ENCODE assay signal across 20 cellular contexts in genomic region chr10:100625821-100626220, GRCh38.
"Had no signal": no experiment of that assay in that cellular context is flagged by ENCODE, and none has a peak within 500 bp of the region (broad histone marks: within the 10 kb centered on the region; RNA-seq: fewer than 3 reads in every experiment).

No MANE protein-coding gene starts in this region.

- H3K27ac Mint-ChIP-seq: activated CD4-positive, alpha-beta T cell treated with anti-CD3 and anti-CD28 coated beads, Interleukin-2, amount 10 ng/mL, durations not matched to agents 24 days and 14 days; activated CD8-positive, alpha-beta T cell treated with anti-CD3 and anti-CD28 coated beads for 36 hours; activated naive CD8-positive, alpha-beta T cell treated with anti-CD3 and anti-CD28 coated beads for 36 hours; activated T-helper 17 cell treated with anti-CD3 and anti-CD28 coated beads, Interleukin-2, amount 50 U/mL, for 72 hours; stimulated activated naive CD8-positive, alpha-beta T cell treated with anti-CD3 and anti-CD28 coated beads, Interleukin-15, amount 100 ng/mL, for 72 hours had no signal

- H3K4me1 Mint-ChIP-seq: activated CD4-positive, alpha-beta T cell treated with anti-CD3 and anti-CD28 coated beads, Interleukin-2, amount 10 ng/mL, durations not matched to agents 24 days and 14 days; activated naive CD8-positive, alpha-beta T cell treated with anti-CD3 and anti-CD28 coated beads for 36 hours; activated T-helper 17 cell treated with anti-CD3 and anti-CD28 coated beads, Interleukin-2, amount 50 U/mL, for 72 hours; stimulated activated naive CD8-positive, alpha-beta T cell treated with anti-CD3 and anti-CD28 coated beads, Interleukin-15, amount 100 ng/mL, for 72 hours had no signal

- H3K27ac ChIP-seq: cardiac muscle cell, epithelial cell of prostate, left lung, ovary, right lobe of liver, suprapubic skin, transverse colon had no signal

- ATAC-seq: activated CD8-positive, alpha-beta T cell treated with anti-CD3 and anti-CD28 coated beads for 36 hours; activated T-helper 17 cell treated with anti-CD3 and anti-CD28 coated beads, Interleukin-2, amount 50 U/mL, for 72 hours; left lung; right lobe of liver; stimulated activated naive CD8-positive, alpha-beta T cell treated with anti-CD3 and anti-CD28 coated beads, Interleukin-15, amount 100 ng/mL, for 72 hours had no signal

- H3K9me3 ChIP-seq: left lung, ovary, right lobe of liver, suprapubic skin, transverse colon had no signal

- H3K36me3 Mint-ChIP-seq: activated naive CD8-positive, alpha-beta T cell treated with anti-CD3 and anti-CD28 coated beads for 36 hours had no signal

- H3K4me3 Mint-ChIP-seq: activated CD4-positive, alpha-beta T cell treated with anti-CD3 and anti-CD28 coated beads, Interleukin-2, amount 10 ng/mL, durations not matched to agents 24 days and 14 days; activated CD8-positive, alpha-beta T cell treated with anti-CD3 and anti-CD28 coated beads for 36 hours; activated naive CD8-positive, alpha-beta T cell treated with anti-CD3 and anti-CD28 coated beads for 36 hours; activated T-helper 17 cell treated with anti-CD3 and anti-CD28 coated beads, Interleukin-2, amount 50 U/mL, for 72 hours; stimulated activated naive CD8-positive, alpha-beta T cell treated with anti-CD3 and anti-CD28 coated beads, Interleukin-15, amount 100 ng/mL, for 72 hours had no signal

- DNase-seq: activated CD4-positive, alpha-beta T cell treated with anti-CD3 and anti-CD28 coated beads, Interleukin-2, amount 10 ng/mL, durations not matched to agents 24 days and 14 days; activated CD4-positive, CD25-positive, alpha-beta regulatory T cell; activated CD8-positive, alpha-beta T cell treated with anti-CD3 and anti-CD28 coated beads for 36 hours; activated naive CD4-positive, alpha-beta T cell; activated naive CD8-positive, alpha-beta T cell treated with anti-CD3 and anti-CD28 coated beads for 36 hours; activated T-cell treated with anti-CD3 and anti-CD28 coated beads, Interleukin-2, amount 50 U/mL, for 1 hour; amygdala; head of caudate nucleus; kidney; left lung; ovary; right lobe of liver; small intestine; stimulated activated CD4-positive, alpha-beta T cell treated with anti-CD3 and anti-CD28 coated beads, Interleukin-4, amount 100 ng/mL, for 1 hour; stimulated activated naive CD8-positive, alpha-beta T cell treated with anti-CD3 and anti-CD28 coated beads, Interleukin-15, amount 100 ng/mL, for 72 hours; transverse colon had no signal

- H3K27me3 ChIP-seq: ovary, right lobe of liver had no signal

- H3K4me3 ChIP-seq: cardiac muscle cell, left lung, ovary, right lobe of liver, suprapubic skin, transverse colon had no signal

- H3K9me3 Mint-ChIP-seq: activated CD4-positive, alpha-beta T cell treated with anti-CD3 and anti-CD28 coated beads, Interleukin-2, amount 10 ng/mL, durations not matched to agents 24 days and 14 days; activated CD8-positive, alpha-beta T cell treated with anti-CD3 and anti-CD28 coated beads for 36 hours; activated naive CD8-positive, alpha-beta T cell treated with anti-CD3 and anti-CD28 coated beads for 36 hours; activated T-helper 17 cell treated with anti-CD3 and anti-CD28 coated beads, Interleukin-2, amount 50 U/mL, for 72 hours; stimulated activated naive CD8-positive, alpha-beta T cell treated with anti-CD3 and anti-CD28 coated beads, Interleukin-15, amount 100 ng/mL, for 72 hours had no signal

- H3K36me3 ChIP-seq: cardiac muscle cell, left lung, ovary, right lobe of liver, suprapubic skin, transverse colon had no signal

- H3K4me1 ChIP-seq: left lung, right lobe of liver, suprapubic skin, transverse colon had no signal
